In genomic region chr11:120884290-120885020, GRCh38 we compare ENCODE assay signal across 23 cellular contexts.
"Had no signal": no experiment of that assay in that cellular context is flagged by ENCODE, and none has a peak within 500 bp of the region (broad histone marks: within the 10 kb centered on the region; RNA-seq: fewer than 3 reads in every experiment).

No MANE protein-coding gene starts in this region.

- H3K27me3 ChIP-seq: cardiac muscle cell, sigmoid colon, testis, vagina had no signal

- DNase-seq: activated CD4-positive, alpha-beta memory T cell treated with anti-CD3 and anti-CD28 coated beads, Interleukin-2, amount 10 ng/mL, durations not matched to agents 7 days and 5 days; activated CD4-positive, alpha-beta T cell treated with anti-CD3 and anti-CD28 coated beads, Interleukin-2, amount 10 ng/mL, durations not matched to agents 24 days and 14 days; activated effector memory CD4-positive, alpha-beta T cell treated with Interleukin-2 at 50 U/mL for 16 hours; activated naive CD4-positive, alpha-beta T cell treated with anti-CD3 and anti-CD28 coated beads for 36 hours; activated naive CD8-positive, alpha-beta T cell treated with anti-CD3 and anti-CD28 coated beads, Interleukin-2, amount 10 ng/mL, durations not matched to agents 7 days and 5 days; activated T-cell treated with anti-CD3 and anti-CD28 coated beads, Interleukin-2, amount 50 U/mL, for 72 hours; amniotic stem cell; effector CD8-positive, alpha-beta T cell; gastrocnemius medialis; hippocampal formation; mucosa of descending colon; nephron progenitor cell; sigmoid colon; stimulated activated CD4-positive, alpha-beta T cell treated with anti-CD3 and anti-CD28 coated beads, Interleukin-2, amount 100 ng/mL, for 48 hours; stimulated activated CD8-positive, alpha-beta memory T cell treated with anti-CD3 and anti-CD28 coated beads, Interleukin-4, amount 100 ng/mL, for 48 hours; stimulated activated naive CD4-positive, alpha-beta T cell; T-helper 17 cell had no signal

- H3K27ac ChIP-seq: cardiac muscle cell, gastrocnemius medialis, testis had no signal

- H3K36me3 ChIP-seq: cardiac muscle cell, gastrocnemius medialis, sigmoid colon, vagina had no signal

- H3K9me3 Mint-ChIP-seq: activated CD4-positive, alpha-beta memory T cell treated with anti-CD3 and anti-CD28 coated beads, Interleukin-2, amount 10 ng/mL, durations not matched to agents 7 days and 5 days; activated CD4-positive, alpha-beta T cell treated with anti-CD3 and anti-CD28 coated beads, Interleukin-2, amount 10 ng/mL, durations not matched to agents 24 days and 14 days; activated naive CD4-positive, alpha-beta T cell treated with anti-CD3 and anti-CD28 coated beads for 36 hours; activated naive CD8-positive, alpha-beta T cell treated with anti-CD3 and anti-CD28 coated beads, Interleukin-2, amount 10 ng/mL, durations not matched to agents 7 days and 5 days; activated T-cell treated with anti-CD3 and anti-CD28 coated beads, Interleukin-2, amount 50 U/mL, for 72 hours; dendritic cell treated with granulocyte-macrophage colony-stimulating factor and Interleukin-4, amounts not matched to agents 40 ng/mL and 50 ng/mL, for 4 days; type B pancreatic cell had no signal

- H3K4me3 Mint-ChIP-seq: activated CD4-positive, alpha-beta memory T cell treated with anti-CD3 and anti-CD28 coated beads, Interleukin-2, amount 10 ng/mL, durations not matched to agents 7 days and 5 days; activated CD4-positive, alpha-beta T cell treated with anti-CD3 and anti-CD28 coated beads, Interleukin-2, amount 10 ng/mL, durations not matched to agents 24 days and 14 days; activated naive CD4-positive, alpha-beta T cell treated with anti-CD3 and anti-CD28 coated beads for 36 hours; activated naive CD8-positive, alpha-beta T cell treated with anti-CD3 and anti-CD28 coated beads, Interleukin-2, amount 10 ng/mL, durations not matched to agents 7 days and 5 days; activated T-cell treated with anti-CD3 and anti-CD28 coated beads, Interleukin-2, amount 50 U/mL, for 72 hours; dendritic cell treated with granulocyte-macrophage colony-stimulating factor and Interleukin-4, amounts not matched to agents 40 ng/mL and 50 ng/mL, for 4 days; nephron progenitor cell; T-helper 17 cell; type B pancreatic cell had no signal

- H3K36me3 Mint-ChIP-seq: activated naive CD8-positive, alpha-beta T cell treated with anti-CD3 and anti-CD28 coated beads, Interleukin-2, amount 10 ng/mL, durations not matched to agents 7 days and 5 days; type B pancreatic cell had no signal

- H3K27ac Mint-ChIP-seq: activated CD4-positive, alpha-beta memory T cell treated with anti-CD3 and anti-CD28 coated beads, Interleukin-2, amount 10 ng/mL, durations not matched to agents 7 days and 5 days; activated CD4-positive, alpha-beta T cell treated with anti-CD3 and anti-CD28 coated beads, Interleukin-2, amount 10 ng/mL, durations not matched to agents 24 days and 14 days; activated naive CD4-positive, alpha-beta T cell treated with anti-CD3 and anti-CD28 coated beads for 36 hours; activated naive CD8-positive, alpha-beta T cell treated with anti-CD3 and anti-CD28 coated beads, Interleukin-2, amount 10 ng/mL, durations not matched to agents 7 days and 5 days; activated T-cell treated with anti-CD3 and anti-CD28 coated beads, Interleukin-2, amount 50 U/mL, for 72 hours; dendritic cell treated with granulocyte-macrophage colony-stimulating factor and Interleukin-4, amounts not matched to agents 40 ng/mL and 50 ng/mL, for 4 days; nephron progenitor cell; T-helper 17 cell; type B pancreatic cell had no signal

- H3K4me1 Mint-ChIP-seq: activated CD4-positive, alpha-beta memory T cell treated with anti-CD3 and anti-CD28 coated beads, Interleukin-2, amount 10 ng/mL, durations not matched to agents 7 days and 5 days; activated CD4-positive, alpha-beta T cell treated with anti-CD3 and anti-CD28 coated beads, Interleukin-2, amount 10 ng/mL, durations not matched to agents 24 days and 14 days; activated naive CD8-positive, alpha-beta T cell treated with anti-CD3 and anti-CD28 coated beads, Interleukin-2, amount 10 ng/mL, durations not matched to agents 7 days and 5 days had no signal

- H3K9me3 ChIP-seq: gastrocnemius medialis, mucosa of descending colon, sigmoid colon, testis, vagina had no signal

- H3K4me3 ChIP-seq: cardiac muscle cell, mucosa of descending colon, sigmoid colon, smooth muscle cell, testis, vagina had no signal

- H3K4me2 ChIP-seq: smooth muscle cell had no signal

- ATAC-seq: activated T-cell treated with anti-CD3 and anti-CD28 coated beads, Interleukin-2, amount 50 U/mL, for 72 hours; gastrocnemius medialis; mucosa of descending colon; T-helper 17 cell had no signal

- H3K4me1 ChIP-seq: sigmoid colon had no signal
